11 cellular contexts compared by ENCODE assay signal in genomic region chr1:100019220-100019619, GRCh38.
"Had no signal": no experiment of that assay in that cellular context is flagged by ENCODE, and none has a peak within 500 bp of the region (broad histone marks: within the 10 kb centered on the region; RNA-seq: fewer than 3 reads in every experiment).

No MANE protein-coding gene starts in this region.

- H3K4me2 ChIP-seq: GM23338 had no signal

- H3K27ac ChIP-seq: GM23248 had no signal

- DNase-seq: GM23248, GOT3, H7, H9, HCEC 1CT, HFFc6 had no signal

- H3K9ac ChIP-seq: GM23248 had no signal

- ATAC-seq: GM23338, HCT116 had no signal

- H2AFZ ChIP-seq: GM23248, GM23338 had no signal

- H3K4me3 ChIP-seq: GM23248, GM23338, HAP-1 had no signal

- FAIRE-seq: H1, H54 had no signal

- H3K36me3 ChIP-seq: HAP-1 had no signal

- H3K9me3 ChIP-seq: HAP-1 had no signal
